7 cellular contexts compared by ENCODE assay signal in the genomic region with DNA sequence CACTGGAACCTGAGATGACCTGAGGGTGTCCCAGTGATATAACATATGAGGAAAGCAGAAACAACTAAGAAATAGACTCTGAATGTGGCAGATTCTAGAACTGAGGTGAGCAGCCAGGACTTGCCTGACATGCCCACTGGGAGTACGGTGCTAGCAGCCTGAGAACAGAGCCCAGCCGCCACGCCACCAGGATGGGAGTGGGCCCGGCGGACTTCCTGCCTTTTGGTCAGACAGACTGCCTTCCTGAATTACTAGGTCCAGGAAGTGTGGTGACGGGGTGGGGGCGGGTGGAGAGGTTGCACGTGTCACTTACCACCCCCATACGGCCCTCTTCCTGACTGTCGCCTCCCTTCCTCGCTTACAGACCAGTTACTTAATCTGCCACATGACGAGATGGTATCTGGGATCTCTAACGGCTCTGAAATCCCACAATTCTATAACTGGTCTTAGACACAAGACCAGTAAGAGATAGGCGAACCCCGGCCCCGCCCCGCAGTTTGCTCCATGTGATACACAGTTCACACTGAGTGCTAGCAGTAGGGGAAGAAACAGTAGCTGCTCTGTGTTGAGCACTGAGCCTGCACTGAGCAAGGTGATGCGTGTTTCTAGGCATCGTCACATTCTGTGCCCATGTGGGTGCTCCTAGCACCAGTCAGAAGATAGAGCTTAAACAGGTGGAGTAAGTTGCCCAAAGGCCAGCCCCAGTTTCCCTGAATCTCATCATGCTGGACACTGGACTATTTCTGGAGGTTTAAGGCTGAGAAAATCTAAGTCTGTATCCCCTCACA.
DNase-seq lines count a peak whose midpoint lies in the region; ATAC-seq and TF ChIP-seq lines count a peak whose summit lies in the region.

No MANE protein-coding gene starts in this region.

- H3K36me3 ChIP-seq in RWPE2 (ENCODE audit: low read depth) = no peaks in the 10 kb centered on the region

- ATAC-seq in GM21576 (IDR thresholded peaks at IDR 0.05; ENCODE audit: unreplicated experiment) (peak; percentile 54), RWPE2 (ENCODE audit: low read depth) (0 out of 3 replicates have a peak, but pooled peaks have one; percentile 17)

- no peak overlapping the region for H3K4me3 ChIP-seq in RWPE2 (ENCODE audit: severe bottlenecking)

- DNase-seq in RWPE2 (ENCODE audit: low spot score) = no peak
- DNase-seq in activated naive CD4-positive, alpha-beta T cell treated with Interleukin-2 at 50 U/mL for 16 hours = peak; percentile 42
- DNase-seq in lung microvascular endothelial cell (ENCODE audit: low read depth in 2 of 2) = peak; percentile 97 to 99
- peak; percentile 18 for DNase-seq in stimulated activated CD8-positive, alpha-beta memory T cell treated with anti-CD3 and anti-CD28 coated beads, Interleukin-7, amount 100 ng/mL, for 24 hours (ENCODE audit: low read depth)
- no peak for DNase-seq in kidney glomerular epithelial cell (lab: John Stamatoyannopoulos, UW)
- DNase-seq in DMS 273 (lab: John Stamatoyannopoulos, UW; ENCODE audit: unreplicated experiment) = no peak

- H3K27ac ChIP-seq in RWPE2 (ENCODE audit: poor library complexity, severe bottlenecking) = no peak overlapping the region

- H3K27me3 ChIP-seq in RWPE2 (ENCODE audit: insufficient read depth, poor library complexity, severe bottlenecking) = no peaks in the 10 kb centered on the region

- no peaks in the 10 kb centered on the region for H3K9me3 ChIP-seq in RWPE2 (ENCODE audit: severe bottlenecking)

- no peaks in the 10 kb centered on the region for H3K4me1 ChIP-seq in RWPE2 (ENCODE audit: insufficient read depth, poor library complexity, severe bottlenecking)

- no peak for TF ChIP-seq CTCF in RWPE2 (IDR thresholded peaks at IDR 0.05; ENCODE audit: poor library complexity, severe bottlenecking)

Comparison
In these comparisons a context has a peak if more than half of its experiments do, and no peak if none do; other contexts are left out.
1. DNase-seq: peak in activated naive CD4-positive, alpha-beta T cell treated with Interleukin-2 at 50 U/mL for 16 hours (single experiment), lung microvascular endothelial cell (2 of 2) and stimulated activated CD8-positive, alpha-beta memory T cell treated with anti-CD3 and anti-CD28 coated beads, Interleukin-7, amount 100 ng/mL, for 24 hours (single experiment); none in RWPE2 (single experiment), kidney glomerular epithelial cell (single experiment) and DMS 273 (single experiment).